17 cellular contexts compared by ENCODE assay signal in genomic region chr7:99588868-99589267, GRCh38. TPM values are rescaled to one million over a fixed set of nuclear protein-coding genes. Genes with fewer than 3 reads are reported as not detected.
"Had no signal": no experiment of that assay in that cellular context is flagged by ENCODE, and none has a peak within 500 bp of the region (broad histone marks: within the 10 kb centered on the region; RNA-seq: fewer than 3 reads in every experiment).

No MANE protein-coding gene starts in this region.

- H3K4me1 Mint-ChIP-seq: immature natural killer cell; memory B cell; mesothelial cell of epicardium; stimulated activated naive B cell treated with anti-CD40 and anti-IgM and Interleukin-4, amounts not matched to agents 10 μg/mL and 1 μg/mL and 100 μg/mL, for 72 hours had no signal

- DNase-seq: colonic mucosa; dermis blood vessel endothelial cell; foreskin keratinocyte; immature natural killer cell; left ventricle myocardium inferior; lower lobe of right lung; psoas muscle; retina; sigmoid colon; stimulated activated CD4-positive, alpha-beta T cell treated with anti-CD3 and anti-CD28 coated beads, Interleukin-2, amount 100 ng/mL, for 24 hours; stimulated activated CD4-positive, alpha-beta T cell treated with anti-CD3 and anti-CD28 coated beads, Interleukin-4, amount 100 ng/mL, for 4 hours; stimulated activated naive B cell treated with anti-CD40 and anti-IgM and Interleukin-4, amounts not matched to agents 10 μg/mL and 1 μg/mL and 100 μg/mL, for 72 hours; trophoblast cell had no signal

- H3K27ac ChIP-seq: colonic mucosa, foreskin keratinocyte, left ventricle myocardium inferior, lower lobe of right lung, neutrophil, psoas muscle, sigmoid colon, skin epidermis had no signal

- ATAC-seq: foreskin keratinocyte, lower lobe of right lung, psoas muscle had no signal

- H3K4me3 ChIP-seq: colonic mucosa, left ventricle myocardium inferior, lower lobe of right lung, psoas muscle, sigmoid colon, skin epidermis had no signal

- H3K4me3 Mint-ChIP-seq: immature natural killer cell; memory B cell; mesothelial cell of epicardium; stimulated activated naive B cell treated with anti-CD40 and anti-IgM and Interleukin-4, amounts not matched to agents 10 μg/mL and 1 μg/mL and 100 μg/mL, for 72 hours had no signal

- H3K4me1 ChIP-seq: colonic mucosa, foreskin keratinocyte, left ventricle myocardium inferior, lower lobe of right lung, psoas muscle, sigmoid colon had no signal

- H3K36me3 Mint-ChIP-seq: immature natural killer cell; memory B cell; mesothelial cell of epicardium; stimulated activated naive B cell treated with anti-CD40 and anti-IgM and Interleukin-4, amounts not matched to agents 10 μg/mL and 1 μg/mL and 100 μg/mL, for 72 hours had no signal

- H3K27me3 ChIP-seq: colonic mucosa, sigmoid colon had no signal

- H3K9me3 ChIP-seq: colonic mucosa, left ventricle myocardium inferior, lower lobe of right lung, neutrophil, psoas muscle, sigmoid colon had no signal

- H3K27ac Mint-ChIP-seq: immature natural killer cell; memory B cell; mesothelial cell of epicardium; stimulated activated naive B cell treated with anti-CD40 and anti-IgM and Interleukin-4, amounts not matched to agents 10 μg/mL and 1 μg/mL and 100 μg/mL, for 72 hours had no signal

- H3K36me3 ChIP-seq: colonic mucosa, left ventricle myocardium inferior, lower lobe of right lung, neutrophil, sigmoid colon had no signal

- H3K9me3 Mint-ChIP-seq: immature natural killer cell; memory B cell; mesothelial cell of epicardium; stimulated activated naive B cell treated with anti-CD40 and anti-IgM and Interleukin-4, amounts not matched to agents 10 μg/mL and 1 μg/mL and 100 μg/mL, for 72 hours had no signal

RNA-seq across cellular contexts. Expression of gene TMEM225B, which starts 9.2 kb away (rescaled TPM):
- total RNA-seq: left ventricle myocardium inferior had no signal
